12 cellular contexts compared by ENCODE assay signal in the genomic region with DNA sequence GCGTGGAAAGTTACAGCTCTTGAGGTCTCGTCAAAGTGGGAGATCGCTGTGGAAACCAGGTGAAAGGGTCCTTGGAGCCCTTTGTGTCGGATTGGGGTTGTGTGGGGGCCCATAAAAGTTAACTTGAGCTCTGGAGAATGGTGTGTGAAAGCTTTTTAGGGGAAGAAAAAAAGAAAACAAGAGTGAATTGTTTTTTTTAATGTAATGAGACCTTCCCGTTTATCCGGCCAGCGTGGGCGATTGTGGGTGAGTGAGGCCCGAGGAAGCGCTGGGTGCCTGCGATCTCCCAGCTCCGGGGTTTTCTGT.
DNase-seq lines count a peak whose midpoint lies in the region; ATAC-seq and TF ChIP-seq lines count a peak whose summit lies in the region.
"Had no signal": no experiment of that assay in that cellular context is flagged by ENCODE, and none has a peak within 500 bp of the region (broad histone marks: within the 10 kb centered on the region; RNA-seq: fewer than 3 reads in every experiment).

No MANE protein-coding gene starts in this region.

- DNase-seq in activated naive CD4-positive, alpha-beta T cell treated with anti-CD3 and anti-CD28 coated beads for 36 hours, result peak; percentile 34
- no peak for DNase-seq in activated naive CD4-positive, alpha-beta T cell treated with Interleukin-2 at 50 U/mL for 16 hours
- DNase-seq in WTC11 (ENCODE audit: low spot score), result no peak
- no peak for DNase-seq in substantia nigra (lab: John Stamatoyannopoulos, UW)
- no peak for DNase-seq in superior temporal gyrus (ENCODE audit: extremely low spot score)
- no peak for DNase-seq in NAMALWA (ENCODE audit: low spot score)
- DNase-seq: H7; stimulated activated naive CD4-positive, alpha-beta T cell; SW 1271 had no signal

- no peaks in the 10 kb centered on the region for H3K9me3 Mint-ChIP-seq in activated naive CD4-positive, alpha-beta T cell treated with anti-CD3 and anti-CD28 coated beads for 36 hours
- H3K9me3 Mint-ChIP-seq in WTC11, result no peaks in the 10 kb centered on the region
- H3K9me3 Mint-ChIP-seq: memory B cell had no signal

- POLR2A ChIA-PET in WTC11 (lab: Charles Lee), result no interaction called here

- no peak for ATAC-seq in WTC11
- ATAC-seq in GM18909 (IDR thresholded peaks at IDR 0.05; ENCODE audit: poor library complexity, unreplicated experiment), result no peak

- no peaks in the 10 kb centered on the region for H3K27me3 Mint-ChIP-seq in activated naive CD4-positive, alpha-beta T cell treated with anti-CD3 and anti-CD28 coated beads for 36 hours (ENCODE audit: low read depth)
- no peaks in the 10 kb centered on the region for H3K27me3 Mint-ChIP-seq in WTC11 (ENCODE audit: low read depth)
- H3K27me3 Mint-ChIP-seq: memory B cell had no signal

- H3K27me3 ChIP-seq in layer of hippocampus (ENCODE audit: control insufficient read depth, insufficient read depth, low read length), result no peaks in the 10 kb centered on the region

- CTCF ChIA-PET in activated naive CD4-positive, alpha-beta T cell treated with anti-CD3 and anti-CD28 coated beads for 36 hours (lab: Charles Lee), result interaction anchor here (0.9 to 2.0 kb wide), 5 partner anchors 10 to 376 kb away, joined by 3 to 8 read pairs (median 4); no protein-coding TSS in a partner anchor
- CTCF ChIA-PET in WTC11 (lab: Charles Lee), result interaction anchor here (0.5 to 4.0 kb wide), 7 partner anchors 12 to 265 kb away, joined by 3 to 32 read pairs (median 5); no protein-coding TSS in a partner anchor

- no peak overlapping the region for H3K4me3 Mint-ChIP-seq in activated naive CD4-positive, alpha-beta T cell treated with anti-CD3 and anti-CD28 coated beads for 36 hours
- no peak overlapping the region for H3K4me3 Mint-ChIP-seq in WTC11
- H3K4me3 Mint-ChIP-seq: memory B cell had no signal

- peaks cover 2% of the 10 kb centered on the region for H3K36me3 Mint-ChIP-seq in activated naive CD4-positive, alpha-beta T cell treated with anti-CD3 and anti-CD28 coated beads for 36 hours (ENCODE audit: low read depth)
- no peaks in the 10 kb centered on the region for H3K36me3 Mint-ChIP-seq in WTC11

- peak overlapping the region; percentile 60 for H3K27ac ChIP-seq in layer of hippocampus (ENCODE audit: low read depth, low read length)
- H3K27ac ChIP-seq in substantia nigra (ENCODE audit: low read depth, low read length, poor library complexity, severe bottlenecking), result peak overlapping the region; percentile 62

- intact Hi-C loops in activated naive CD4-positive, alpha-beta T cell treated with anti-CD3 and anti-CD28 coated beads for 36 hours (cut with micrococcal nuclease), result loop anchor here (10.0 kb wide), 1 partner anchor 268 kb away; no protein-coding TSS in a partner anchor

- no peak for TF ChIP-seq CTCF in WTC11 (IDR thresholded peaks at IDR 0.05)

- peaks cover 39% of the 10 kb centered on the region for H3K4me1 Mint-ChIP-seq in activated naive CD4-positive, alpha-beta T cell treated with anti-CD3 and anti-CD28 coated beads for 36 hours (ENCODE audit: low read depth)
- H3K4me1 Mint-ChIP-seq in WTC11, result peaks cover 57% of the 10 kb centered on the region

- H3K27ac Mint-ChIP-seq in activated naive CD4-positive, alpha-beta T cell treated with anti-CD3 and anti-CD28 coated beads for 36 hours, result no peak overlapping the region
- H3K27ac Mint-ChIP-seq in WTC11, result peak overlapping the region; percentile 87

TF ChIP-seq in WTC11, 78 proteins besides CTCF, POLR2A, EP300 and RAD21:
- TF ChIP-seq, protein P1, sequence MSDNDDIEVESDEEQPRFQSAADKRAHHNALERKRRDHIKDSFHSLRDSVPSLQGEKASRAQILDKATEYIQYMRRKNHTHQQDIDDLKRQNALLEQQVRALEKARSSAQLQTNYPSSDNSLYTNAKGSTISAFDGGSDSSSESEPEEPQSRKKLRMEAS (CRISPR knock-in tag; IDR thresholded peaks at IDR 0.05), result no peak
- TF ChIP-seq, protein P2, sequence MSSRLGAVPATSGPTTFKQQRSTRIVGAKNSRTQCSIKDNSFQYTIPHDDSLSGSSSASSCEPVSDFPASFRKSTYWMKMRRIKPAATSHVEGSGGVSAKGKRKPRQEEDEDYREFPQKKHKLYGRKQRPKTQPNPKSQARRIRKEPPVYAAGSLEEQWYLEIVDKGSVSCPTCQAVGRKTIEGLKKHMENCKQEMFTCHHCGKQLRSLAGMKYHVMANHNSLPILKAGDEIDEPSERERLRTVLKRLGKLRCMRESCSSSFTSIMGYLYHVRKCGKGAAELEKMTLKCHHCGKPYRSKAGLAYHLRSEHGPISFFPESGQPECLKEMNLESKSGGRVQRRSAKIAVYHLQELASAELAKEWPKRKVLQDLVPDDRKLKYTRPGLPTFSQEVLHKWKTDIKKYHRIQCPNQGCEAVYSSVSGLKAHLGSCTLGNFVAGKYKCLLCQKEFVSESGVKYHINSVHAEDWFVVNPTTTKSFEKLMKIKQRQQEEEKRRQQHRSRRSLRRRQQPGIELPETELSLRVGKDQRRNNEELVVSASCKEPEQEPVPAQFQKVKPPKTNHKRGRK (CRISPR knock-in tag; IDR thresholded peaks at IDR 0.05; ENCODE audit: borderline replicate concordance), result no peak
- TF ChIP-seq, protein P3, sequence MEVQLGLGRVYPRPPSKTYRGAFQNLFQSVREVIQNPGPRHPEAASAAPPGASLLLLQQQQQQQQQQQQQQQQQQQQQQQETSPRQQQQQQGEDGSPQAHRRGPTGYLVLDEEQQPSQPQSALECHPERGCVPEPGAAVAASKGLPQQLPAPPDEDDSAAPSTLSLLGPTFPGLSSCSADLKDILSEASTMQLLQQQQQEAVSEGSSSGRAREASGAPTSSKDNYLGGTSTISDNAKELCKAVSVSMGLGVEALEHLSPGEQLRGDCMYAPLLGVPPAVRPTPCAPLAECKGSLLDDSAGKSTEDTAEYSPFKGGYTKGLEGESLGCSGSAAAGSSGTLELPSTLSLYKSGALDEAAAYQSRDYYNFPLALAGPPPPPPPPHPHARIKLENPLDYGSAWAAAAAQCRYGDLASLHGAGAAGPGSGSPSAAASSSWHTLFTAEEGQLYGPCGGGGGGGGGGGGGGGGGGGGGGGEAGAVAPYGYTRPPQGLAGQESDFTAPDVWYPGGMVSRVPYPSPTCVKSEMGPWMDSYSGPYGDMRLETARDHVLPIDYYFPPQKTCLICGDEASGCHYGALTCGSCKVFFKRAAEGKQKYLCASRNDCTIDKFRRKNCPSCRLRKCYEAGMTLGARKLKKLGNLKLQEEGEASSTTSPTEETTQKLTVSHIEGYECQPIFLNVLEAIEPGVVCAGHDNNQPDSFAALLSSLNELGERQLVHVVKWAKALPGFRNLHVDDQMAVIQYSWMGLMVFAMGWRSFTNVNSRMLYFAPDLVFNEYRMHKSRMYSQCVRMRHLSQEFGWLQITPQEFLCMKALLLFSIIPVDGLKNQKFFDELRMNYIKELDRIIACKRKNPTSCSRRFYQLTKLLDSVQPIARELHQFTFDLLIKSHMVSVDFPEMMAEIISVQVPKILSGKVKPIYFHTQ (CRISPR knock-in tag; IDR thresholded peaks at IDR 0.05), result no peak
TF ChIP-seq in WTC11: peak in this region for 0.
